In genomic region chr6:24766685-24767462, GRCh38 we compare ENCODE assay signal across 9 cellular contexts. TPM values are rescaled to one million over a fixed set of nuclear protein-coding genes. Genes with fewer than 3 reads are reported as not detected.
DNase-seq lines count a peak whose midpoint lies in the region; ATAC-seq, FAIRE-seq and TF ChIP-seq lines count a peak whose summit lies in the region.
"Had no signal": no experiment of that assay in that cellular context is flagged by ENCODE, and none has a peak within 500 bp of the region (broad histone marks: within the 10 kb centered on the region; RNA-seq: fewer than 3 reads in every experiment).

No MANE protein-coding gene starts in this region.

- no peak for DNase-seq in D721Med (ENCODE audit: insufficient read length, low spot score)
- DNase-seq in H7 = peak; percentile 33
- DNase-seq in NOMO-1 treated with DMSO at 0.1 percent for 48 hours (lab: John Stamatoyannopoulos, UW; ENCODE audit: unreplicated experiment) = peak; percentile 72
- no peak for DNase-seq in effector memory CD8-positive, alpha-beta T cell
- no peak for DNase-seq in ovary
- no peak for DNase-seq in stimulated activated CD4-positive, alpha-beta T cell treated with anti-CD3 and anti-CD28 coated beads, Interleukin-15, amount 100 ng/mL, for 24 hours
- DNase-seq in HuH-7 (ENCODE audit: low spot score) = no peak
- DNase-seq in stimulated activated CD4-positive, alpha-beta T cell treated with anti-CD3 and anti-CD28 coated beads, Interleukin-12 subunit alpha, Interleukin-12 subunit beta, amount 100 ng/mL, for 4 hours = no peak

- no peak for TF ChIP-seq POLR2A in ovary (IDR thresholded peaks at IDR 0.05)

- no peak overlapping the region for H3K4me3 Mint-ChIP-seq in effector memory CD8-positive, alpha-beta T cell

- no peaks in the 10 kb centered on the region for H3K27me3 Mint-ChIP-seq in effector memory CD8-positive, alpha-beta T cell

- no peak overlapping the region for H3K27ac ChIP-seq in ovary
- H3K27ac ChIP-seq: SJCRH30 had no signal

- no peaks in the 10 kb centered on the region for H3K9me3 Mint-ChIP-seq in effector memory CD8-positive, alpha-beta T cell

- H3K36me3 ChIP-seq in H7 (replicated peaks; ENCODE audit: control insufficient read depth, insufficient read depth, low read length) (no peaks in the 10 kb centered on the region), ovary (no peaks in the 10 kb centered on the region)
- H3K36me3 ChIP-seq: SJCRH30 had no signal

- H3K4me1 Mint-ChIP-seq in effector memory CD8-positive, alpha-beta T cell (ENCODE audit: low read depth in 2 of 2) = peaks cover 0 to 2% of the 10 kb centered on the region in 2 donors

- H3K36me3 Mint-ChIP-seq in effector memory CD8-positive, alpha-beta T cell (ENCODE audit: insufficient read depth) = no peaks in the 10 kb centered on the region

- H3K27ac Mint-ChIP-seq in effector memory CD8-positive, alpha-beta T cell = no peak overlapping the region

- intact Hi-C loops in ovary (cut with DNase I) = loop anchor here in 3 of 4 donors (5.0 to 10.0 kb wide), 3 partner anchors 182 to 192 kb away; no protein-coding TSS in a partner anchor

- no peaks in the 10 kb centered on the region for H3K4me1 ChIP-seq in ovary (ENCODE audit: insufficient read depth)
- H3K4me1 ChIP-seq: SJCRH30 had no signal

- H3K27me3 ChIP-seq in H7 (ENCODE audit: control insufficient read depth, insufficient read depth, low read length) (no peaks in the 10 kb centered on the region), ovary (no peaks in the 10 kb centered on the region)
- H3K27me3 ChIP-seq: SJCRH30 had no signal

- ATAC-seq in effector memory CD8-positive, alpha-beta T cell (replicated peaks) = peak; percentile 54

- 23 to 35% (median 28%) methylated on average over 9 of the region's 9 CpGs for WGBS in ovary, 3 donors

- no peak for TF ChIP-seq EP300 in ovary (IDR thresholded peaks at IDR 0.05)

- H3K4me3 ChIP-seq in H7 (ENCODE audit: insufficient read depth, low read depth, low read length) (no peak overlapping the region), ovary (no peak overlapping the region)
- H3K4me3 ChIP-seq: SJCRH30 had no signal

- peak; percentile 54 for TF ChIP-seq CTCF in D721Med (IDR thresholded peaks at IDR 0.05; ENCODE audit: insufficient read depth, missing control alignments)
- TF ChIP-seq CTCF in ovary (IDR thresholded peaks at IDR 0.05) = peak in 2 of 3 donors; percentile 11 to 21

- FAIRE-seq in D721Med (lab: Jason Lieb, UNC) = no peak

- no peaks in the 10 kb centered on the region for H3K9me3 ChIP-seq in ovary
- H3K9me3 ChIP-seq: SJCRH30 had no signal

RNA-seq across cellular contexts. Expression of gene GMNN, which starts 7.9 kb away (rescaled TPM):
- 75.3 and 91.8 TPM in 2 replicates for total RNA-seq in H7 (2014; rRNA removed; shearing (Covaris generic))
- total RNA-seq in ovary = 10 to 100 TPM in 2 of 7 donors, 1 to 10 TPM in 5; 4.7 to 36.1 (median 8.8) TPM
- polyA plus RNA-seq in ovary = 10 to 100 TPM; 17.5 to 26.7 TPM

RNA-seq across cellular contexts. Expression of gene ARMH2, which starts 31.8 kb away (rescaled TPM):
- not detected in 2 replicates for total RNA-seq in H7 (2014; rRNA removed; shearing (Covaris generic))
- total RNA-seq in ovary = not detected
- not detected for polyA plus RNA-seq in ovary
- total RNA-seq: SJCRH30 had no signal

RNA-seq across cellular contexts. Expression of gene C6orf62, which starts 47.9 kb away (rescaled TPM):
- 80.2 and 83.3 TPM in 2 replicates for total RNA-seq in H7 (2014; rRNA removed; shearing (Covaris generic))
- 100 to 1,000 TPM in 1 of 7 donors, 10 to 100 TPM in 6; 40.6 to 101 (median 76.0) TPM for total RNA-seq in ovary
- 10 to 100 TPM; 60.7 to 87.3 TPM for polyA plus RNA-seq in ovary

Comparison
In these comparisons a context has a peak if more than half of its experiments do, and no peak if none do; other contexts are left out.
1. DNase-seq: peak in H7 (single experiment) and NOMO-1 treated with DMSO at 0.1 percent for 48 hours (single experiment); none in D721Med (single experiment), effector memory CD8-positive, alpha-beta T cell (0 of 3), ovary (0 of 5), stimulated activated CD4-positive, alpha-beta T cell treated with anti-CD3 and anti-CD28 coated beads, Interleukin-15, amount 100 ng/mL, for 24 hours (single experiment), HuH-7 (single experiment) and stimulated activated CD4-positive, alpha-beta T cell treated with anti-CD3 and anti-CD28 coated beads, Interleukin-12 subunit alpha, Interleukin-12 subunit beta, amount 100 ng/mL, for 4 hours (single experiment).